8 cellular contexts compared by ENCODE assay signal in the genomic region with DNA sequence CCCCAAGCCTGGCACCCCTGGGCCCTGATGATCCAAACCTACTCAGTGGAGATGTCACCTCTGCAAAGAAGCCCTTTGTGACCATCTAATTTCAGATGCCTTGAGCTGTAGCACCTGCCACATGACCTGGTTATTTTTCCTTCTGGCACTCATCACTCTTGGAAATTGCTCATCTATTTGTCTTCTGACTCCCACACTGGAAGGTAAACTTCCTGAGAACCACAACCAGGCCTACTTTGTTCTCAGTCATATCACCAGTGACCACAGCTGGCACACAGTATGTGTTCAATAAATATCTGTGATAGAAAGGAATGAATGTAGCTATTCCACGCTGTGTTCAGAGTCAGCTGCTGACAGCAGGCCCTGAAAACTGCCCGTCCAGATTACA.
A peak's percentile ranks its signal among the peaks of the same experiment; 100 is the strongest.
DNase-seq lines count a peak whose midpoint lies in the region; ATAC-seq, FAIRE-seq and TF ChIP-seq lines count a peak whose summit lies in the region.

No MANE protein-coding gene starts in this region.

- peak; percentile 38 for DNase-seq in EL
- DNase-seq in OCI-LY7 (ENCODE audit: low spot score), result no peak
- DNase-seq in H1 (ENCODE audit: low read depth in 1 of 2, low spot score in 2 of 2), result no peak
- peak in 1 of 2 donors; percentile 4 for DNase-seq in psoas muscle
- DNase-seq in mucosa of gallbladder (ENCODE audit: low spot score), result no peak
- DNase-seq in midbrain (lab: John Stamatoyannopoulos, UW), result no peak

- no peaks in the 10 kb centered on the region for H3K9me3 ChIP-seq in OCI-LY7 (ENCODE audit: low read length)
- no peaks in the 10 kb centered on the region for H3K9me3 ChIP-seq in H1 (ENCODE audit: insufficient read depth in 2 of 2, low read depth in 1 of 2, low read length in 1 of 2)
- no peaks in the 10 kb centered on the region for H3K9me3 ChIP-seq in psoas muscle

- no peak overlapping the region for H4K91ac ChIP-seq in H1 (replicated peaks; ENCODE audit: insufficient read length, low read length)

- H3K4me1 ChIP-seq in OCI-LY7 (ENCODE audit: insufficient read depth, low read length, poor library complexity, severe bottlenecking) (peaks cover 19% of the 10 kb centered on the region), H1 (replicated peaks in 1 of 4; ENCODE audit: control insufficient read depth in 3 of 4, insufficient read depth in 4 of 4, low read length in 3 of 4) (peaks cover 8 to 16% (median 11%) of the 10 kb centered on the region in 4 experiments), psoas muscle (peaks cover 71% of the 10 kb centered on the region)

- no peak for TF ChIP-seq CTCF in OCI-LY7 (conservative IDR thresholded peaks at IDR 0.05; ENCODE audit: low read length)
- no peak for TF ChIP-seq CTCF in H1 (IDR thresholded peaks at IDR 0.05; ENCODE audit: control extremely low read depth in 1 of 3, insufficient read depth in 1 of 3, low read depth in 1 of 3, low read length in 3 of 3)
- TF ChIP-seq CTCF in psoas muscle (IDR thresholded peaks at IDR 0.05), result no peak

- H3K79me2 ChIP-seq in OCI-LY7 (ENCODE audit: insufficient read depth, low read depth, low read length) (no peaks in the 10 kb centered on the region), H1 (ENCODE audit: control insufficient read depth in 1 of 2, insufficient read depth in 2 of 2, low read length in 2 of 2) (no peaks in the 10 kb centered on the region)

- H3K36me3 ChIP-seq in OCI-LY7 (ENCODE audit: insufficient read depth, low read length), result no peaks in the 10 kb centered on the region
- no peaks in the 10 kb centered on the region for H3K36me3 ChIP-seq in H1 (ENCODE audit: control insufficient read depth in 2 of 4, insufficient read depth in 4 of 4, low read length in 3 of 4)
- H3K36me3 ChIP-seq in psoas muscle (ENCODE audit: insufficient read depth in 1 of 2, low read depth in 1 of 2), result no peaks in the 10 kb centered on the region

- WGBS in H1 (ENCODE audit: extremely low coverage in 1 of 2, insufficient coverage in 1 of 2, insufficient read length in 1 of 2, insufficient replicate concordance in 2 of 2, low coverage in 1 of 2, low lambda C conversion rate in 2 of 2, missing lambda C conversion rate in 1 of 2), 2 experiments, result 88% methylated on average over 2 of the region's 2 CpGs; no CpG with 5 or more reads in 1 of the 2 experiments
- WGBS in psoas muscle, 3 donors, result 43 to 70% (median 54%) methylated on average over 2 of the region's 2 CpGs

- H3K18ac ChIP-seq in H1 (ENCODE audit: extremely low read depth, low read length), result no peak overlapping the region

- H3K4ac ChIP-seq in H1 (replicated peaks; ENCODE audit: insufficient read length, low read depth, low read length), result no peak overlapping the region

- no peaks in the 10 kb centered on the region for H3K23me2 ChIP-seq in H1 (ENCODE audit: low read depth, low read length)

- H3K9ac ChIP-seq in H1 (replicated peaks in 1 of 4; ENCODE audit: extremely low read depth in 1 of 4, low read depth in 3 of 4, low read length in 3 of 4), result no peak overlapping the region

- H2AFZ ChIP-seq in OCI-LY7 (ENCODE audit: low read length) (peak overlapping the region; percentile 82), H1 (ENCODE audit: low read length) (no peak overlapping the region)

- no peak overlapping the region for H4K8ac ChIP-seq in H1 (ENCODE audit: extremely low read depth, insufficient read depth, low read length)

- BruUV-seq in OCI-LY7 (replicated peaks; lab: Mats Ljungman, UMichigan), result no TSS peak

- peak; percentile 33 to 60 (median 42) for ATAC-seq in psoas muscle
- ATAC-seq in HG03520 (IDR thresholded peaks at IDR 0.05; ENCODE audit: unreplicated experiment), result no peak
- ATAC-seq in HG02588 (IDR thresholded peaks at IDR 0.05; ENCODE audit: unreplicated experiment), result no peak

- no peak for TF ChIP-seq RAD21 in H1 (IDR thresholded peaks at IDR 0.05 in 1 of 2, conservative IDR thresholded peaks at IDR 0.05 in 1 of 2; ENCODE audit: low read depth in 2 of 2, low read length in 2 of 2)

- H3K27me3 ChIP-seq in H1 (replicated peaks in 1 of 4; ENCODE audit: control insufficient read depth in 3 of 4, extremely low read depth in 1 of 4, insufficient read depth in 3 of 4, low read length in 3 of 4) (no peaks in the 10 kb centered on the region), psoas muscle (ENCODE audit: insufficient read depth in 3 of 3, low read length in 2 of 3) (no peaks in the 10 kb centered on the region)

- H3K14ac ChIP-seq in H1 (ENCODE audit: insufficient read length), result no peak overlapping the region

- POLR2A ChIA-PET in OCI-LY7 (lab: Charles Lee), result no interaction called here
- POLR2A ChIA-PET in H1 (lab: Charles Lee; ENCODE audit: partially characterized antibody), result interaction anchor here (0.7 to 1.0 kb wide), 2 partner anchors 9 to 20 kb away, joined by 3 read pairs; no protein-coding TSS in a partner anchor

- TF ChIP-seq POLR2A in H1 (IDR thresholded peaks at IDR 0.05; ENCODE audit: control extremely low read depth in 1 of 2, low read depth in 2 of 2, low read length in 2 of 2), result no peak

- CTCF ChIA-PET in OCI-LY7 (lab: Charles Lee; ENCODE audit: unreplicated experiment) (no interaction called here), H1 (lab: Charles Lee; ENCODE audit: partially characterized antibody) (interaction anchor here (0.9 to 16.1 kb wide), 19 partner anchors 9 to 150 kb away, joined by 3 to 304 read pairs (median 4); a partner anchor contains a TSS)

- no peaks in the 10 kb centered on the region for H3K9me2 ChIP-seq in OCI-LY7 (ENCODE audit: insufficient read depth, low read length)

- peak overlapping the region; percentile 57; the same call in 1 of the 2 replicates for H2BK20ac ChIP-seq in H1 (ENCODE audit: low read length)

- H2BK5ac ChIP-seq in H1 (ENCODE audit: low read depth, low read length), result peak overlapping the region; percentile 45; the same call in 1 of the 2 replicates

- no peak overlapping the region for H4K5ac ChIP-seq in H1 (ENCODE audit: insufficient read length, low read depth, low read length)

- H2AK5ac ChIP-seq in H1 (ENCODE audit: low read depth, low read length), result peak overlapping the region; percentile 31; the same call in 1 of the 2 replicates

- no peak for FAIRE-seq in H1 (lab: Jason Lieb, UNC)

- no peaks in the 10 kb centered on the region for H3K79me1 ChIP-seq in H1 (ENCODE audit: low read depth, low read length)

- H3K4me3 ChIP-seq in OCI-LY7 (ENCODE audit: low read depth, low read length, poor library complexity, severe bottlenecking), result no peak overlapping the region
- no peak overlapping the region for H3K4me3 ChIP-seq in H1 (ENCODE audit: extremely low read depth in 1 of 4, insufficient read depth in 2 of 4, low read depth in 3 of 4, low read length in 4 of 4)
- H3K4me3 ChIP-seq in psoas muscle, result peak overlapping the region; percentile 33

- H2BK12ac ChIP-seq in H1 (ENCODE audit: low read depth, low read length), result 0 out of 2 replicates have a peak overlapping the region, but pooled peaks have one; percentile 12

- no peak overlapping the region for H2BK120ac ChIP-seq in H1 (replicated peaks; ENCODE audit: low read depth, low read length)

- no peak for TF ChIP-seq EP300 in H1 (IDR thresholded peaks at IDR 0.05; ENCODE audit: borderline replicate concordance in 1 of 2, low read depth in 2 of 2, low read length in 2 of 2)

- intact Hi-C loops in OCI-LY7 (cut with micrococcal nuclease; ENCODE audit: unreplicated experiment) (no loop called here), psoas muscle (cut with DNase I) (loop anchor here in 1 of 2 donors (5.0 kb wide), 1 partner anchor 84 kb away; no protein-coding TSS in a partner anchor)

- no peak overlapping the region for H3K27ac ChIP-seq in OCI-LY7 (ENCODE audit: low read depth, low read length, poor library complexity, severe bottlenecking)
- no peak overlapping the region for H3K27ac ChIP-seq in H1 (ENCODE audit: low read depth, low read length)
- H3K27ac ChIP-seq in psoas muscle, result peak overlapping the region; percentile 99

- no peak overlapping the region for H3K56ac ChIP-seq in H1 (replicated peaks; ENCODE audit: insufficient read length, low read depth, low read length)

- H4K20me1 ChIP-seq in OCI-LY7 (ENCODE audit: insufficient read depth, low read length), result no peaks in the 10 kb centered on the region
- no peaks in the 10 kb centered on the region for H4K20me1 ChIP-seq in H1 (replicated peaks in 1 of 2; ENCODE audit: control insufficient read depth in 1 of 2, insufficient read depth in 2 of 2, low read length in 2 of 2)

- H3K4me2 ChIP-seq in OCI-LY7 (ENCODE audit: low read length), result no peak overlapping the region
- H3K4me2 ChIP-seq in H1 (ENCODE audit: insufficient read depth in 1 of 2, low read depth in 2 of 2, low read length in 2 of 2), result no peak overlapping the region

- H2BK15ac ChIP-seq in H1 (ENCODE audit: low read length), result no peak overlapping the region

- H3K23ac ChIP-seq in H1 (ENCODE audit: insufficient read length), result no peak overlapping the region

TF ChIP-seq in H1, 55 proteins besides CTCF, POLR2A, EP300 and RAD21:
- no peak for TF ChIP-seq ZNF274 (IDR thresholded peaks at IDR 0.05; ENCODE audit: borderline replicate concordance, extremely low read depth, low read length)
- no peak for TF ChIP-seq EGR1 (IDR thresholded peaks at IDR 0.05; ENCODE audit: borderline replicate concordance, low read depth, low read length)
- TF ChIP-seq MAFK (IDR thresholded peaks at IDR 0.05; ENCODE audit: low read depth, low read length), result no peak
- TF ChIP-seq TEAD4 (IDR thresholded peaks at IDR 0.05; ENCODE audit: low read depth, low read length), result no peak
- no peak for TF ChIP-seq NANOG (IDR thresholded peaks at IDR 0.05; ENCODE audit: insufficient read depth, low read depth, low read length, poor library complexity, severe bottlenecking)

Comparison
In these comparisons a context has a peak if more than half of its experiments do, and no peak if none do; other contexts are left out.
1. ATAC-seq: peak in psoas muscle (4 of 4); none in HG03520 (single experiment) and HG02588 (single experiment).